ENCODE assay signal across 19 cellular contexts in genomic region chr6:34114695-34115395, GRCh38. TPM values are rescaled to one million over a fixed set of nuclear protein-coding genes. Genes with fewer than 3 reads are reported as not detected.
DNase-seq lines count a peak whose midpoint lies in the region; ATAC-seq, FAIRE-seq and TF ChIP-seq lines count a peak whose summit lies in the region.
"Had no signal": no experiment of that assay in that cellular context is flagged by ENCODE, and none has a peak within 500 bp of the region (broad histone marks: within the 10 kb centered on the region; RNA-seq: fewer than 3 reads in every experiment).

No MANE protein-coding gene starts in this region.

- no peaks in the 10 kb centered on the region for H3K79me2 ChIP-seq in HepG2 (ENCODE audit: insufficient read depth, low read length)
- no peaks in the 10 kb centered on the region for H3K79me2 ChIP-seq in K562 (ENCODE audit: control insufficient read depth, insufficient read depth, low read length)

- no peak overlapping the region for H2AK5ac ChIP-seq in mesenchymal stem cell (ENCODE audit: low read length, severe bottlenecking)

- no peak overlapping the region for H2BK5ac ChIP-seq in mesenchymal stem cell (ENCODE audit: low read depth, low read length, poor library complexity, severe bottlenecking)

- TF ChIP-seq EP300 in HepG2 (IDR thresholded peaks at IDR 0.05; ENCODE audit: low read depth in 2 of 2, low read length in 2 of 2) (no peak), HepG2 (CRISPR knock-in tag; IDR thresholded peaks at IDR 0.05; ENCODE audit: borderline replicate concordance) (no peak), K562 (IDR thresholded peaks at IDR 0.05; ENCODE audit: low read length) (no peak)

- no peak overlapping the region for H4K8ac ChIP-seq in mesenchymal stem cell (ENCODE audit: low read length)

- TF ChIP-seq CTCF in HepG2 (CRISPR knock-in tag; IDR thresholded peaks at IDR 0.05) (no peak), right lobe of liver (IDR thresholded peaks at IDR 0.05) (no peak), K562 (IDR thresholded peaks at IDR 0.05 in 2 of 3, conservative IDR thresholded peaks at IDR 0.05 in 1 of 3; ENCODE audit: insufficient read depth in 2 of 3, low read depth in 1 of 3, low read length in 3 of 3) (no peak), Peyer's patch (IDR thresholded peaks at IDR 0.05) (no peak)

- no peak overlapping the region for H3K4ac ChIP-seq in mesenchymal stem cell (ENCODE audit: low read depth in 1 of 2, low read length in 2 of 2)

- BruUV-seq in HepG2 (replicated peaks; lab: Mats Ljungman, UMichigan) = no TSS peak
- no TSS peak for BruUV-seq in K562 (replicated peaks; lab: Mats Ljungman, UMichigan)

- ATAC-seq in HepG2 (no peak), right lobe of liver (no peak), K562 (peak; percentile 23; the same call in 1 of the 3 replicates), GM21367 (IDR thresholded peaks at IDR 0.05; ENCODE audit: unreplicated experiment) (no peak), HG02571 (IDR thresholded peaks at IDR 0.05; ENCODE audit: unreplicated experiment) (no peak)
- ATAC-seq: A549; CD8-positive, alpha-beta T cell had no signal

- intact Hi-C loops in HepG2 (cut with micrococcal nuclease; ENCODE audit: unreplicated experiment) (no loop called here), right lobe of liver (cut with DNase I) (no loop called here), K562 (cut with micrococcal nuclease) (no loop called here)

- H3K27ac ChIP-seq in HepG2 (ENCODE audit: extremely low read length, insufficient read depth, low read length) = no peak overlapping the region
- no peak overlapping the region for H3K27ac ChIP-seq in right lobe of liver
- H3K27ac ChIP-seq in K562 (ENCODE audit: extremely low read depth, low read depth, low read length) = no peak overlapping the region
- no peak overlapping the region for H3K27ac ChIP-seq in mesenchymal stem cell (ENCODE audit: low read length, poor library complexity, severe bottlenecking)
- H3K27ac ChIP-seq in Peyer's patch = no peak overlapping the region
- H3K27ac ChIP-seq: 22Rv1; A549; BLaER1 treated with 17β-estradiol and CSF1 and Interleukin-3, amounts not matched to agents 10 nM and 100 nM had no signal

- H4K20me1 ChIP-seq in HepG2 (ENCODE audit: insufficient read depth, low read length) (no peaks in the 10 kb centered on the region; the same call in 1 of the 2 replicates), K562 (replicated peaks; ENCODE audit: control insufficient read depth, insufficient read depth, low read length) (peaks cover 23% of the 10 kb centered on the region)

- no peak for DNase-seq in HepG2 (ENCODE audit: low spot score)
- DNase-seq in right lobe of liver = no peak
- no peak for DNase-seq in K562 (ENCODE audit: extremely low read depth in 1 of 4, low spot score in 3 of 4)
- no peak for DNase-seq in mesenchymal stem cell
- no peak for DNase-seq in Peyer's patch
- DNase-seq in DMS53 (lab: John Stamatoyannopoulos, UW) = no peak
- DNase-seq: EL, GOT3 had no signal

- no peak overlapping the region for H3K4me3 ChIP-seq in HepG2 (replicated peaks in 1 of 3; ENCODE audit: insufficient read depth in 1 of 3, low read depth in 2 of 3, low read length in 3 of 3)
- no peak overlapping the region for H3K4me3 ChIP-seq in right lobe of liver
- H3K4me3 ChIP-seq in K562 = no peak overlapping the region
- peak overlapping the region in 1 of 2 experiments; percentile 7 for H3K4me3 ChIP-seq in mesenchymal stem cell (ENCODE audit: insufficient read depth in 1 of 2, low read depth in 1 of 2, low read length in 2 of 2)
- H3K4me3 ChIP-seq in Peyer's patch = no peak overlapping the region
- H3K4me3 ChIP-seq: A549; BLaER1 treated with 17β-estradiol and CSF1 and Interleukin-3, amounts not matched to agents 10 nM and 100 nM had no signal

- no peak overlapping the region for H2BK12ac ChIP-seq in mesenchymal stem cell (ENCODE audit: low read length in 2 of 2)

- FAIRE-seq in HepG2 (lab: Jason Lieb, UNC) = no peak
- FAIRE-seq in K562 (lab: Jason Lieb, UNC) = no peak
- FAIRE-seq: A549, G401.6, GM12891, GM19239 had no signal

- no peaks in the 10 kb centered on the region for H3K9me3 ChIP-seq in HepG2 (ENCODE audit: low read length)
- H3K9me3 ChIP-seq in right lobe of liver = no peaks in the 10 kb centered on the region
- no peaks in the 10 kb centered on the region for H3K9me3 ChIP-seq in K562 (replicated peaks; ENCODE audit: control insufficient read depth, insufficient read depth, low read depth, low read length)
- H3K9me3 ChIP-seq in mesenchymal stem cell (ENCODE audit: control insufficient read depth, low read length) = no peaks in the 10 kb centered on the region
- no peaks in the 10 kb centered on the region for H3K9me3 ChIP-seq in Peyer's patch
- H3K9me3 ChIP-seq: A549; BLaER1 treated with 17β-estradiol and CSF1 and Interleukin-3, amounts not matched to agents 10 nM and 100 nM had no signal

- H3K4me2 ChIP-seq in HepG2 (ENCODE audit: low read depth, low read length) (no peak overlapping the region), K562 (ENCODE audit: insufficient read depth, low read length) (no peak overlapping the region), mesenchymal stem cell (ENCODE audit: low read length, poor library complexity, severe bottlenecking) (no peak overlapping the region)
- H3K4me2 ChIP-seq: A549; BLaER1 treated with 17β-estradiol and CSF1 and Interleukin-3, amounts not matched to agents 10 nM and 100 nM had no signal

- H4K91ac ChIP-seq in mesenchymal stem cell (ENCODE audit: low read length) = peak overlapping the region; percentile 70

- no peak overlapping the region for H3K18ac ChIP-seq in mesenchymal stem cell (ENCODE audit: low read depth in 1 of 2, low read length in 2 of 2)

- CTCF ChIA-PET in HepG2 (lab: Yijun Ruan, JAX; ENCODE audit: low intra/inter-chr PET ratio, low total read pairs) (no interaction called here), K562 (lab: Yijun Ruan, JAX; ENCODE audit: low intra/inter-chr PET ratio) (no interaction called here)

- H3K27me3 ChIP-seq in HepG2 (ENCODE audit: control insufficient read depth in 1 of 2, insufficient read depth in 2 of 2, low read length in 2 of 2) = peaks cover 2 to 16% of the 10 kb centered on the region in 2 experiments; a peak in 3 of 5 replicates
- no peaks in the 10 kb centered on the region for H3K27me3 ChIP-seq in right lobe of liver
- H3K27me3 ChIP-seq in K562 (ENCODE audit: control insufficient read depth in 2 of 2, insufficient read depth in 2 of 2, low read length in 2 of 2) = peaks cover 15 to 50% of the 10 kb centered on the region in 2 experiments; a peak in 3 of 5 replicates
- peaks cover 73 to 95% of the 10 kb centered on the region in 2 experiments for H3K27me3 ChIP-seq in mesenchymal stem cell (ENCODE audit: control insufficient read depth in 1 of 2, insufficient read depth in 1 of 2, low read length in 2 of 2)
- H3K27me3 ChIP-seq in Peyer's patch = no peaks in the 10 kb centered on the region

- no peaks in the 10 kb centered on the region for H3K36me3 ChIP-seq in HepG2 (replicated peaks in 1 of 2; ENCODE audit: control insufficient read depth in 1 of 2, insufficient read depth in 2 of 2, low read length in 2 of 2)
- H3K36me3 ChIP-seq in right lobe of liver = no peaks in the 10 kb centered on the region
- H3K36me3 ChIP-seq in K562 (ENCODE audit: control insufficient read depth, insufficient read depth, low read length) = no peaks in the 10 kb centered on the region
- no peaks in the 10 kb centered on the region for H3K36me3 ChIP-seq in mesenchymal stem cell (ENCODE audit: control insufficient read depth in 1 of 2, insufficient read depth in 2 of 2, low read depth in 1 of 2, low read length in 2 of 2)
- H3K36me3 ChIP-seq in Peyer's patch = no peaks in the 10 kb centered on the region
- H3K36me3 ChIP-seq: BLaER1 treated with 17β-estradiol and CSF1 and Interleukin-3, amounts not matched to agents 10 nM and 100 nM had no signal

- no peaks in the 10 kb centered on the region for H3K4me1 ChIP-seq in HepG2 (ENCODE audit: insufficient read depth, low read length)
- no peaks in the 10 kb centered on the region for H3K4me1 ChIP-seq in right lobe of liver
- no peaks in the 10 kb centered on the region for H3K4me1 ChIP-seq in K562 (replicated peaks in 1 of 2; ENCODE audit: control insufficient read depth in 2 of 2, insufficient read depth in 2 of 2, low read length in 2 of 2)
- no peaks in the 10 kb centered on the region for H3K4me1 ChIP-seq in mesenchymal stem cell (ENCODE audit: control insufficient read depth, insufficient read depth, low read depth, low read length)
- no peaks in the 10 kb centered on the region for H3K4me1 ChIP-seq in Peyer's patch
- H3K4me1 ChIP-seq: A549 had no signal

- H2BK120ac ChIP-seq in mesenchymal stem cell (ENCODE audit: low read depth, low read length) = no peak overlapping the region

- H3K9ac ChIP-seq in HepG2 (ENCODE audit: insufficient read depth, low read depth, low read length) (no peak overlapping the region), K562 (ENCODE audit: insufficient read depth in 1 of 2, low read depth in 2 of 2, low read length in 2 of 2) (no peak overlapping the region), mesenchymal stem cell (ENCODE audit: low read length) (no peak overlapping the region)
- H3K9ac ChIP-seq: BLaER1 treated with 17β-estradiol and CSF1 and Interleukin-3, amounts not matched to agents 10 nM and 100 nM had no signal

- no peak for TF ChIP-seq POLR2A in HepG2 (IDR thresholded peaks at IDR 0.05; ENCODE audit: insufficient read depth in 1 of 2, low read depth in 2 of 2, low read length in 2 of 2)
- TF ChIP-seq POLR2A in right lobe of liver (IDR thresholded peaks at IDR 0.05) = no peak
- TF ChIP-seq POLR2A in K562 (conservative IDR thresholded peaks at IDR 0.05) = no peak
- TF ChIP-seq POLR2A in Peyer's patch (IDR thresholded peaks at IDR 0.05) = no peak

- H3K14ac ChIP-seq in mesenchymal stem cell (ENCODE audit: low read length in 2 of 2) = no peak overlapping the region

- no peak overlapping the region for H2BK15ac ChIP-seq in mesenchymal stem cell (ENCODE audit: low read depth, poor library complexity, severe bottlenecking)

- H3K9me1 ChIP-seq in K562 (ENCODE audit: control insufficient read depth, insufficient read depth, low read length) = no peaks in the 10 kb centered on the region

- in situ Hi-C loops in HepG2 (cut with HindIII; ENCODE audit: extremely low pct_ligation_motif_present, low pct_unique_long_range_greater_than_20kb) = no loop called here
- in situ Hi-C loops in K562 (cut with MboI) = no loop called here

- 19% methylated on average over 14 of the region's 15 CpGs for WGBS in HepG2 (ENCODE audit: low lambda C conversion rate)
- 43% methylated on average over 5 of the region's 15 CpGs for WGBS in right lobe of liver (ENCODE audit: insufficient coverage, low coverage, low lambda C conversion rate, missing lambda C conversion rate)
- under 1% methylated on average over 15 of the region's 15 CpGs for WGBS in K562 (ENCODE audit: insufficient coverage, low coverage, missing lambda C conversion rate)
- 64% methylated on average over 15 of the region's 15 CpGs for WGBS in mesenchymal stem cell

- TF ChIP-seq RAD21 in HepG2 (CRISPR knock-in tag; IDR thresholded peaks at IDR 0.05) (no peak), K562 (CRISPR knock-in tag; conservative IDR thresholded peaks at IDR 0.05 in 1 of 2, IDR thresholded peaks at IDR 0.05 in 1 of 2) (no peak)

- H3K23ac ChIP-seq in mesenchymal stem cell (ENCODE audit: low read length in 2 of 2) = no peak overlapping the region

- no peaks in the 10 kb centered on the region for H3K79me1 ChIP-seq in mesenchymal stem cell (replicated peaks; ENCODE audit: low read length, poor library complexity, severe bottlenecking)

- POLR2A ChIA-PET in HepG2 (lab: Yijun Ruan, JAX) (no interaction called here), K562 (lab: Yijun Ruan, JAX) (interaction anchor here (0.6 to 1.4 kb wide), 4 partner anchors 11 to 1026 kb away, joined by 3 to 4 read pairs (median 3); partner anchors contain the start of gene TCP11)

- no peak overlapping the region for H2AFZ ChIP-seq in HepG2 (ENCODE audit: low read length)
- no peak overlapping the region for H2AFZ ChIP-seq in K562 (ENCODE audit: low read depth, low read length)
- H2AFZ ChIP-seq in mesenchymal stem cell (ENCODE audit: low read depth, low read length) = no peak overlapping the region

RNA-seq across cellular contexts. Expression of gene GRM4, which starts 31.0 kb away (rescaled TPM):
- not detected in 2 replicates for total RNA-seq in HepG2 (2016; rRNA removed; fragmentation: Illumina TruSeq; extraction: Trizol)
- not detected in 2 replicates for total RNA-seq in HepG2 (2016; cell fraction: cytosol; rRNA removed; fragmentation: Illumina TruSeq; extraction: Trizol; ENCODE audit: low read depth)
- total RNA-seq in HepG2 (2016; cell fraction: insoluble cytoplasmic fraction; rRNA removed; fragmentation: Illumina TruSeq; extraction: Trizol) = not detected in 2 replicates
- total RNA-seq in HepG2 (2016; cell fraction: membrane; rRNA removed; fragmentation: Illumina TruSeq; extraction: Trizol) = not detected in 2 replicates
- not detected in 2 replicates for total RNA-seq in HepG2 (2016; cell fraction: nucleus; rRNA removed; fragmentation: Illumina TruSeq; extraction: Trizol)
- polyA plus RNA-seq in HepG2 (2011; rRNA removed) = not detected in 2 replicates
- not detected in 2 replicates for polyA plus RNA-seq in HepG2 (2011; cell fraction: cytosol; rRNA removed)
- polyA plus RNA-seq in HepG2 (2011; cell fraction: nucleus; rRNA removed) = not detected in 2 replicates
- not detected in 2 replicates for polyA plus RNA-seq in HepG2 (2012)
- not detected in 2 replicates for polyA plus RNA-seq in HepG2 (2016; cell fraction: cytosol; fragmentation: Illumina TruSeq; extraction: Trizol; ENCODE audit: low read depth)
- not detected in 2 replicates for polyA plus RNA-seq in HepG2 (2016; cell fraction: insoluble cytoplasmic fraction; fragmentation: Illumina TruSeq; extraction: Trizol; ENCODE audit: low read depth)
- polyA plus RNA-seq in HepG2 (2016; cell fraction: membrane; fragmentation: Illumina TruSeq; extraction: Trizol; ENCODE audit: low read depth) = not detected in 2 replicates
- polyA plus RNA-seq in HepG2 (2016; cell fraction: nucleus; fragmentation: Illumina TruSeq; extraction: Trizol; ENCODE audit: insufficient read depth, low read depth) = not detected in 2 replicates
- polyA minus RNA-seq in HepG2 (2011; rRNA and poly(A)+ RNA removed; ENCODE audit: low replicate concordance) = 0.09 TPM in 1 of 2 replicates, not detected in the other
- polyA minus RNA-seq in HepG2 (2011; cell fraction: cytosol; rRNA and poly(A)+ RNA removed) = not detected in 2 replicates
- polyA minus RNA-seq in HepG2 (2011; cell fraction: nucleus; rRNA and poly(A)+ RNA removed) = not detected in 2 replicates
- not detected for total RNA-seq in right lobe of liver
- 0.09 TPM in 1 of 2 replicates, not detected in the other for total RNA-seq in K562 (2011; cell fraction: chromatin; rRNA removed; ENCODE audit: low replicate concordance)
- total RNA-seq in K562 (2011; cell fraction: nucleolus; rRNA removed) = not detected in 2 replicates
- total RNA-seq in K562 (2011; cell fraction: nucleoplasm; rRNA removed) = not detected in 2 replicates
- 0.18 TPM in 1 of 2 replicates, not detected in the other for total RNA-seq in K562 (2014; rRNA removed)
- not detected in 2 replicates for total RNA-seq in K562 (2014; rRNA removed; fragmentation: Illumina TruSeq; extraction: Trizol)
- total RNA-seq in K562 (2015; rRNA removed; fragmentation: Illumina TruSeq; extraction: Trizol) = not detected in 2 replicates
- not detected in 2 replicates for total RNA-seq in K562 (2021)
- not detected in 2 replicates for polyA plus RNA-seq in K562 (2011; rRNA removed)
- polyA plus RNA-seq in K562 (2011; cell fraction: cytosol; rRNA removed) = not detected in 2 replicates
- 0.09 TPM in 1 of 2 replicates, not detected in the other for polyA plus RNA-seq in K562 (2011; cell fraction: nucleus; rRNA removed)
- 0.04 TPM in 1 of 2 replicates, not detected in the other for polyA plus RNA-seq in K562 (2012)
- not detected in 2 replicates for polyA plus RNA-seq in K562 (2014; fragmentation: Illumina TruSeq; extraction: Trizol)
- not detected for polyA plus RNA-seq in K562 (2014; fragmentation: Nextera tagmentation; extraction: Ambion mirVana)
- not detected in 2 replicates for polyA plus RNA-seq in K562 (2014; rRNA removed)
- polyA minus RNA-seq in K562 (2011; rRNA and poly(A)+ RNA removed) = not detected in 2 replicates
- polyA minus RNA-seq in K562 (2011; cell fraction: cytosol; rRNA and poly(A)+ RNA removed) = not detected in 2 replicates
- polyA minus RNA-seq in K562 (2011; cell fraction: nucleus; rRNA and poly(A)+ RNA removed) = 0.11 TPM in 1 of 2 replicates, not detected in the other
- 0.04 TPM for polyA plus RNA-seq in mesenchymal stem cell (2013, experiment 1 of 2)
- 0.01 TPM for polyA plus RNA-seq in mesenchymal stem cell (2013, experiment 2 of 2)
- total RNA-seq in Peyer's patch = not detected
- total RNA-seq: B cell, Calu3 had no signal

Comparison
In these comparisons a context has a peak if more than half of its experiments do, and no peak if none do; other contexts are left out.
1. Of the 241 proteins assayed by ChIP-seq in both HepG2 and K562: peak only in HepG2: none; only in K562: ZNF282; in both: none; in neither: 240.